Comparison of ENCODE assay signal across 23 cellular contexts in genomic region chr12:78005094-78005492, GRCh38.
"Had no signal": no experiment of that assay in that cellular context is flagged by ENCODE, and none has a peak within 500 bp of the region (broad histone marks: within the 10 kb centered on the region; RNA-seq: fewer than 3 reads in every experiment).

No MANE protein-coding gene starts in this region.

- H3K4me1 ChIP-seq: esophagus muscularis mucosa, gastrocnemius medialis, psoas muscle, sigmoid colon, testis, tibial nerve, upper lobe of right lung, vagina had no signal

- H3K36me3 ChIP-seq: esophagus muscularis mucosa, gastrocnemius medialis, heart right ventricle, sigmoid colon, upper lobe of right lung, vagina had no signal

- H3K27ac ChIP-seq: epithelial cell of prostate, esophagus muscularis mucosa, gastrocnemius medialis, heart right ventricle, psoas muscle, sigmoid colon, skin epidermis, testis, tibial nerve, upper lobe of right lung, vagina had no signal

- ATAC-seq: effector memory CD8-positive, alpha-beta T cell; gastrocnemius medialis; heart right ventricle; psoas muscle; stimulated activated naive B cell treated with anti-CD40 and anti-IgM and Interleukin-4, amounts not matched to agents 10 μg/mL and 1 μg/mL and 100 μg/mL, for 72 hours; stimulated activated naive CD8-positive, alpha-beta T cell treated with anti-CD3 and anti-CD28 coated beads, Interleukin-15, amount 100 ng/mL, for 72 hours had no signal

- H3K9me3 ChIP-seq: esophagus muscularis mucosa, gastrocnemius medialis, heart right ventricle, psoas muscle, sigmoid colon, testis, tibial nerve, upper lobe of right lung, vagina had no signal

- H3K27me3 ChIP-seq: esophagus muscularis mucosa, gastrocnemius medialis, heart right ventricle, sigmoid colon, testis, tibial nerve, upper lobe of right lung, vagina had no signal

- DNase-seq: effector memory CD8-positive, alpha-beta T cell; gastrocnemius medialis; heart right ventricle; hypothalamus; kidney glomerular epithelial cell; mammary epithelial cell; naive thymus-derived CD4-positive, alpha-beta T cell; nephron progenitor cell; psoas muscle; retina; sigmoid colon; stimulated activated CD4-positive, alpha-beta T cell treated with anti-CD3 and anti-CD28 coated beads, Interleukin-2, amount 100 ng/mL, for 24 hours; stimulated activated CD4-positive, alpha-beta T cell treated with anti-CD3 and anti-CD28 coated beads, Interleukin-4, amount 100 ng/mL, for 4 hours; stimulated activated naive B cell treated with anti-CD40 and anti-IgM and Interleukin-4, amounts not matched to agents 10 μg/mL and 1 μg/mL and 100 μg/mL, for 72 hours; stimulated activated naive CD8-positive, alpha-beta T cell treated with anti-CD3 and anti-CD28 coated beads, Interleukin-15, amount 100 ng/mL, for 72 hours; testis; upper lobe of right lung had no signal

- H3K4me3 ChIP-seq: esophagus muscularis mucosa, gastrocnemius medialis, heart right ventricle, psoas muscle, sigmoid colon, skin epidermis, testis, tibial nerve, upper lobe of right lung, vagina had no signal

- FAIRE-seq: islet of Langerhans had no signal
